Comparison of ENCODE assay signal across 10 cellular contexts in the genomic region with DNA sequence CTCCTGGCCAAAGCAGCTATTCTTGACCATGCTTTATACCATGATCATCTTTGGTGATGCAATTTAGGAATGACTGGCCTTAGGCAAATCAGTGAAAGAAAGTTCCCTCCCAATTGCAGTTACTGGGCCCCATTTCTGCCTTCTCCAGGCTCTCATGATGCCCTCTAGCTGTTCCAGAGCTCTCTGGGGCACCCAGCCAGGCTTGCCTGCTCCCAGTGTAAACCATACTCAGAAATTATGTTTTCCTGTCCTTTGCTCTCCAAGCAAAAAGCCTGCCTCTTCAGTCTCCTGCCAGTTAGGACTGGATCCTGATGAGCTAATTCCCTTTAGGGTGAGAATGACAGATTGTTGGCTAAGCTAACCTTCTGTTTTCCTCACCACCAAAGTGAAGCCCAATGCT.
DNase-seq lines count a peak whose midpoint lies in the region; ATAC-seq and TF ChIP-seq lines count a peak whose summit lies in the region.
"Had no signal": no experiment of that assay in that cellular context is flagged by ENCODE, and none has a peak within 500 bp of the region (broad histone marks: within the 10 kb centered on the region; RNA-seq: fewer than 3 reads in every experiment).

No MANE protein-coding gene starts in this region.

- CTCF ChIA-PET in activated CD8-positive, alpha-beta T cell treated with anti-CD3 and anti-CD28 coated beads, Interleukin-2, amount 10 ng/mL, durations not matched to agents 7 days and 5 days (lab: Charles Lee): interaction anchor here (1.3 to 1.4 kb wide), 2 partner anchors 11 to 90 kb away, joined by 3 to 4 read pairs; no protein-coding TSS in a partner anchor

- intact Hi-C loops in Right ventricle myocardium superior (cut with DNase I) (no loop called here), cardiac septum (cut with DNase I) (no loop called here), adrenal gland (cut with DNase I) (no loop called here), left ventricle myocardium superior (cut with micrococcal nuclease) (no loop called here)

- peaks cover 11% of the 10 kb centered on the region for H3K4me1 Mint-ChIP-seq in activated CD8-positive, alpha-beta T cell treated with anti-CD3 and anti-CD28 coated beads, Interleukin-2, amount 10 ng/mL, durations not matched to agents 7 days and 5 days (ENCODE audit: low read depth)
- peaks cover 7% of the 10 kb centered on the region for H3K4me1 Mint-ChIP-seq in activated naive CD8-positive, alpha-beta T cell treated with anti-CD3 and anti-CD28 coated beads for 36 hours

- no peaks in the 10 kb centered on the region for H3K36me3 ChIP-seq in adrenal gland (replicated peaks in 1 of 2)
- H3K36me3 ChIP-seq: BLaER1 had no signal

- ATAC-seq in Right ventricle myocardium superior (ENCODE audit: poor library complexity): peak; percentile 71
- peak; percentile 79 for ATAC-seq in left ventricle myocardium superior
- ATAC-seq in activated CD8-positive, alpha-beta T cell treated with anti-CD3 and anti-CD28 coated beads, Interleukin-2, amount 10 ng/mL, durations not matched to agents 7 days and 5 days: no peak

- TF ChIP-seq CTCF in adrenal gland (IDR thresholded peaks at IDR 0.05): no peak

- H3K4me3 ChIP-seq in adrenal gland: no peak overlapping the region
- H3K4me3 ChIP-seq: BLaER1 had no signal

- peak overlapping the region in 1 of 5 donors; percentile 17 for H3K27ac ChIP-seq in adrenal gland
- H3K27ac ChIP-seq: BLaER1 had no signal

- H3K9me3 ChIP-seq in adrenal gland (replicated peaks in 1 of 3): no peaks in the 10 kb centered on the region
- H3K9me3 ChIP-seq: BLaER1 had no signal

- no peak overlapping the region for H3K27ac Mint-ChIP-seq in activated CD8-positive, alpha-beta T cell treated with anti-CD3 and anti-CD28 coated beads, Interleukin-2, amount 10 ng/mL, durations not matched to agents 7 days and 5 days
- no peak overlapping the region for H3K27ac Mint-ChIP-seq in activated naive CD8-positive, alpha-beta T cell treated with anti-CD3 and anti-CD28 coated beads for 36 hours
- H3K27ac Mint-ChIP-seq: IgD-negative memory B cell had no signal

- no peak for TF ChIP-seq POLR2A in adrenal gland (IDR thresholded peaks at IDR 0.05)

- POLR2A ChIA-PET in activated CD8-positive, alpha-beta T cell treated with anti-CD3 and anti-CD28 coated beads, Interleukin-2, amount 10 ng/mL, durations not matched to agents 7 days and 5 days (lab: Charles Lee): no interaction called here

- H3K36me3 Mint-ChIP-seq in activated CD8-positive, alpha-beta T cell treated with anti-CD3 and anti-CD28 coated beads, Interleukin-2, amount 10 ng/mL, durations not matched to agents 7 days and 5 days (ENCODE audit: low read depth): no peaks in the 10 kb centered on the region
- H3K36me3 Mint-ChIP-seq in activated naive CD8-positive, alpha-beta T cell treated with anti-CD3 and anti-CD28 coated beads for 36 hours: no peaks in the 10 kb centered on the region
- H3K36me3 Mint-ChIP-seq: IgD-negative memory B cell had no signal

- DNase-seq in Right ventricle myocardium superior (peak; percentile 85), cardiac septum (ENCODE audit: low spot score) (no peak), adrenal gland (peak in 5 of 7 donors; percentile 9 to 64 (median 26)), left ventricle myocardium superior (peak; percentile 70), SW 1271 (lab: John Stamatoyannopoulos, UW) (no peak), SHP77 treated with DMSO at 0.1 percent for 48 hours (lab: John Stamatoyannopoulos, UW) (no peak)
- DNase-seq in activated CD8-positive, alpha-beta T cell treated with anti-CD3 and anti-CD28 coated beads, Interleukin-2, amount 10 ng/mL, durations not matched to agents 7 days and 5 days: no peak
- no peak for DNase-seq in activated naive CD8-positive, alpha-beta T cell treated with anti-CD3 and anti-CD28 coated beads for 36 hours

- H3K27me3 Mint-ChIP-seq in activated CD8-positive, alpha-beta T cell treated with anti-CD3 and anti-CD28 coated beads, Interleukin-2, amount 10 ng/mL, durations not matched to agents 7 days and 5 days (ENCODE audit: low read depth): peaks cover 12% of the 10 kb centered on the region
- no peaks in the 10 kb centered on the region for H3K27me3 Mint-ChIP-seq in activated naive CD8-positive, alpha-beta T cell treated with anti-CD3 and anti-CD28 coated beads for 36 hours
- H3K27me3 Mint-ChIP-seq: IgD-negative memory B cell had no signal

- no peak overlapping the region for H3K4me3 Mint-ChIP-seq in activated CD8-positive, alpha-beta T cell treated with anti-CD3 and anti-CD28 coated beads, Interleukin-2, amount 10 ng/mL, durations not matched to agents 7 days and 5 days
- no peak overlapping the region for H3K4me3 Mint-ChIP-seq in activated naive CD8-positive, alpha-beta T cell treated with anti-CD3 and anti-CD28 coated beads for 36 hours
- H3K4me3 Mint-ChIP-seq: IgD-negative memory B cell had no signal

- H3K9me3 Mint-ChIP-seq in activated CD8-positive, alpha-beta T cell treated with anti-CD3 and anti-CD28 coated beads, Interleukin-2, amount 10 ng/mL, durations not matched to agents 7 days and 5 days (ENCODE audit: insufficient read depth): no peaks in the 10 kb centered on the region
- H3K9me3 Mint-ChIP-seq in activated naive CD8-positive, alpha-beta T cell treated with anti-CD3 and anti-CD28 coated beads for 36 hours: no peaks in the 10 kb centered on the region

- H3K4me1 ChIP-seq in adrenal gland (replicated peaks in 1 of 2): peaks cover 0 to 8% of the 10 kb centered on the region in 2 donors
- H3K4me1 ChIP-seq: BLaER1 had no signal

- H3K27me3 ChIP-seq in adrenal gland: no peaks in the 10 kb centered on the region
- H3K27me3 ChIP-seq: BLaER1 had no signal

Comparison
In these comparisons a context has a peak if more than half of its experiments do, and no peak if none do; other contexts are left out.
1. DNase-seq: peak in Right ventricle myocardium superior (single experiment), adrenal gland (5 of 7) and left ventricle myocardium superior (single experiment); none in cardiac septum (single experiment), activated CD8-positive, alpha-beta T cell treated with anti-CD3 and anti-CD28 coated beads, Interleukin-2, amount 10 ng/mL, durations not matched to agents 7 days and 5 days (single experiment), activated naive CD8-positive, alpha-beta T cell treated with anti-CD3 and anti-CD28 coated beads for 36 hours (single experiment), SW 1271 (0 of 2) and SHP77 treated with DMSO at 0.1 percent for 48 hours (single experiment).